In the genomic region with DNA sequence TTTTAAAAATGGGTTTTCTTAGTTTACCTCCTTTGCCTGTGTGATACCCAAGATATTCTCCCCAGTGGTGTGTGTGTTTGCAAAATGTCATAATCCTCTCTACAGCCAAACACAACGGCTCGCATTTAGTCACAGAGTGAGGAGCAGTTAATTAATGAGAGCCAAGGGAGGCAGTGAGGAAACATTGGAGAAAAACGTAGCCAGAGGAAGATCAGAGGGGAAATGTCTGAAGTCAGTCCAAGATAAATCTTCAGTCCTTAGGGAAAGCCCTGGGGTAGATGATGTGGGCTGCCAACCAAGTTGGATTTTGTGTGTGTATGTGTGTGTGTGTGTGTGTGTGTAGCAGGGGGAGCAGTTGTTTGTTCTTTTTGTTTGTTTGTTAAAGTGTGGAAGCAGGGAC, we compare ENCODE assay signal across 16 cellular contexts.
A peak's percentile ranks its signal among the peaks of the same experiment; 100 is the strongest.
DNase-seq lines count a peak whose midpoint lies in the region; ATAC-seq, FAIRE-seq and TF ChIP-seq lines count a peak whose summit lies in the region.
"Had no signal": no experiment of that assay in that cellular context is flagged by ENCODE, and none has a peak within 500 bp of the region (broad histone marks: within the 10 kb centered on the region; RNA-seq: fewer than 3 reads in every experiment).

No MANE protein-coding gene starts in this region.

- peak; percentile 75 for FAIRE-seq in endometrium (lab: Jason Lieb, UNC)
- FAIRE-seq: TTC549 had no signal

- intact Hi-C loops in vagina (cut with DNase I), result no loop called here

- no peak for ATAC-seq in HG02759 (IDR thresholded peaks at IDR 0.05; ENCODE audit: unreplicated experiment)
- ATAC-seq: CD8-positive, alpha-beta T cell had no signal

- no peak overlapping the region for H3K9ac ChIP-seq in SK-N-MC (ENCODE audit: insufficient read length)
- no peak overlapping the region for H3K9ac ChIP-seq in muscle layer of colon (ENCODE audit: low read length)

- H3K4me1 ChIP-seq in muscle layer of colon (ENCODE audit: insufficient read depth, low read length) (peaks cover 37% of the 10 kb centered on the region), vagina (no peaks in the 10 kb centered on the region)
- H3K4me1 ChIP-seq: spleen, testis had no signal

- H3K27me3 ChIP-seq in muscle layer of colon (ENCODE audit: control insufficient read depth in 1 of 2, insufficient read depth in 2 of 2, low read length in 2 of 2) (no peaks in the 10 kb centered on the region), vagina (no peaks in the 10 kb centered on the region)
- H3K27me3 ChIP-seq: spleen, testis had no signal

- H3K4me3 ChIP-seq in SK-N-MC (peak overlapping the region; percentile 28), muscle layer of colon (ENCODE audit: low read depth in 1 of 2, low read length in 2 of 2) (peak overlapping the region in 1 of 2 donors; percentile 14), vagina (no peak overlapping the region)
- H3K4me3 ChIP-seq: spleen had no signal

- DNase-seq in SK-N-MC (ENCODE audit: low read depth, low spot score), result no peak
- DNase-seq in vagina (ENCODE audit: extremely low spot score in 2 of 2), result no peak
- DNase-seq in NK-92 (lab: John Stamatoyannopoulos, UW; ENCODE audit: unreplicated experiment), result no peak
- DNase-seq in substantia nigra (lab: John Stamatoyannopoulos, UW), result no peak
- DNase-seq: CD8-positive, alpha-beta T cell; GF-D8; HFFc6; NCI-H1694 treated with DMSO at 0.1 percent for 48 hours; NCI-H748 treated with DMSO at 0.1 percent for 48 hours; SHP77; spleen; testis had no signal

- no peaks in the 10 kb centered on the region for H3K9me3 ChIP-seq in SK-N-MC (ENCODE audit: low read depth, low read length)
- H3K9me3 ChIP-seq in muscle layer of colon (ENCODE audit: low read length), result no peaks in the 10 kb centered on the region
- H3K9me3 ChIP-seq in vagina, result no peaks in the 10 kb centered on the region
- H3K9me3 ChIP-seq: spleen, testis had no signal

- H3K27ac ChIP-seq in SK-N-MC (peak overlapping the region; percentile 6), muscle layer of colon (ENCODE audit: low read depth, low read length) (peak overlapping the region; percentile 88), vagina (peak overlapping the region; percentile 33), substantia nigra (ENCODE audit: low read depth, low read length, poor library complexity, severe bottlenecking) (no peak overlapping the region)
- H3K27ac ChIP-seq: spleen, testis had no signal

- no peaks in the 10 kb centered on the region for H3K36me3 ChIP-seq in SK-N-MC (ENCODE audit: insufficient read depth, low read length)
- no peaks in the 10 kb centered on the region for H3K36me3 ChIP-seq in muscle layer of colon (ENCODE audit: insufficient read depth, low read length)
- no peaks in the 10 kb centered on the region for H3K36me3 ChIP-seq in vagina
- H3K36me3 ChIP-seq: spleen had no signal

- TF ChIP-seq CTCF in vagina (IDR thresholded peaks at IDR 0.05), result no peak

- no peak for TF ChIP-seq POLR2A in vagina (IDR thresholded peaks at IDR 0.05)
